ENCODE assay signal across 10 cellular contexts in genomic region chr6:149946631-149947030, GRCh38. TPM values are rescaled to one million over a fixed set of nuclear protein-coding genes. Genes with fewer than 3 reads are reported as not detected.
"Had no signal": no experiment of that assay in that cellular context is flagged by ENCODE, and none has a peak within 500 bp of the region (broad histone marks: within the 10 kb centered on the region; RNA-seq: fewer than 3 reads in every experiment).

No MANE protein-coding gene starts in this region.

RNA-seq across cellular contexts. Expression of gene ULBP2, which starts 4.8 kb away (rescaled TPM):
- total RNA-seq: skeletal muscle tissue, vagina had no signal

RNA-seq across cellular contexts. Expression of gene ULBP1, which starts 17.1 kb away (rescaled TPM):
- total RNA-seq: sciatic nerve, skeletal muscle tissue, vagina had no signal
- polyA plus RNA-seq: naive thymus-derived CD4-positive, alpha-beta T cell had no signal

RNA-seq across cellular contexts. Expression of gene RAET1G, which starts 23.7 kb away (rescaled TPM):
- total RNA-seq: naive thymus-derived CD4-positive, alpha-beta T cell; occipital lobe; skeletal muscle tissue; thoracic aorta had no signal
- polyA plus RNA-seq: naive thymus-derived CD4-positive, alpha-beta T cell; neural cell had no signal

RNA-seq across cellular contexts. Expression of gene RAET1E, which starts 48.7 kb away (rescaled TPM):
- total RNA-seq: naive thymus-derived CD4-positive, alpha-beta T cell; natural killer cell; occipital lobe; stomach; temporal lobe; thoracic aorta had no signal
- polyA plus RNA-seq: naive thymus-derived CD4-positive, alpha-beta T cell; neural cell had no signal
